8 cellular contexts compared by ENCODE assay signal in genomic region chr1:179706339-179706941, GRCh38. TPM values are rescaled to one million over a fixed set of nuclear protein-coding genes. Genes with fewer than 3 reads are reported as not detected.
DNase-seq lines count a peak whose midpoint lies in the region; ATAC-seq and TF ChIP-seq lines count a peak whose summit lies in the region.

No MANE protein-coding gene starts in this region.

- H3K4me1 ChIP-seq in A673 (ENCODE audit: insufficient read depth, low read length, poor library complexity, severe bottlenecking) (no peaks in the 10 kb centered on the region), right lobe of liver (peaks cover 0 to 8% (median 0%) of the 10 kb centered on the region in 4 donors)

- no peak overlapping the region for H3K27ac ChIP-seq in A673 (ENCODE audit: low read depth, low read length, poor library complexity, severe bottlenecking)
- H3K27ac ChIP-seq in right lobe of liver, result no peak overlapping the region

- H3K9me3 ChIP-seq in A673 (ENCODE audit: low read depth, low read length, poor library complexity, severe bottlenecking) (no peaks in the 10 kb centered on the region), right lobe of liver (no peaks in the 10 kb centered on the region)

- BruUV-seq in A673 (replicated peaks; lab: Mats Ljungman, UMichigan), result no TSS peak

- TF ChIP-seq POLR2A in right lobe of liver (IDR thresholded peaks at IDR 0.05), result no peak

- H3K27me3 ChIP-seq in A673 (replicated peaks; ENCODE audit: insufficient read depth, low read depth, low read length, poor library complexity) (no peaks in the 10 kb centered on the region), right lobe of liver (no peaks in the 10 kb centered on the region)

- no peak overlapping the region for H3K4me3 ChIP-seq in A673 (ENCODE audit: low read depth, low read length, poor library complexity, severe bottlenecking)
- no peak overlapping the region for H3K4me3 ChIP-seq in right lobe of liver

- no peaks in the 10 kb centered on the region for H3K36me3 ChIP-seq in A673 (ENCODE audit: insufficient read depth, low read length, poor library complexity, severe bottlenecking)
- H3K36me3 ChIP-seq in right lobe of liver, result no peaks in the 10 kb centered on the region

- CTCF ChIA-PET in A673 (lab: Charles Lee), result interaction anchor here (0.6 to 3.9 kb wide), 7 partner anchors 52 to 473 kb away, joined by 3 to 102 read pairs (median 10); no protein-coding TSS in a partner anchor

- POLR2A ChIA-PET in A673 (lab: Charles Lee; ENCODE audit: low non-redundant PET), result no interaction called here

- TF ChIP-seq CTCF in A673 (conservative IDR thresholded peaks at IDR 0.05; ENCODE audit: low read depth, low read length) (peak; percentile 88), GM13976 (IDR thresholded peaks at IDR 0.05; ENCODE audit: borderline replicate concordance, control extremely low read depth, extremely low read depth, insufficient read depth, missing control alignments) (peak; percentile 59), right lobe of liver (IDR thresholded peaks at IDR 0.05) (peak; percentile 68 to 81 (median 80))

- peak; percentile 75 for DNase-seq in A673 (ENCODE audit: low spot score)
- peak; percentile 54 for DNase-seq in GM13976 (ENCODE audit: low spot score)
- DNase-seq in NCI-H2081 treated with DMSO at 0.1 percent for 48 hours (lab: John Stamatoyannopoulos, UW), result peak; percentile 16
- DNase-seq in UCSD-AML1 (lab: John Stamatoyannopoulos, UW; ENCODE audit: unreplicated experiment), result peak; percentile 22
- peak; percentile 60 for DNase-seq in central memory CD4-positive, alpha-beta T cell
- DNase-seq in right lobe of liver, result peak in 2 of 3 donors; percentile 28 to 48
- peak; percentile 7 for DNase-seq in stimulated activated CD8-positive, alpha-beta memory T cell treated with anti-CD3 and anti-CD28 coated beads, Interleukin-15, amount 100 ng/mL, for 24 hours (ENCODE audit: low read depth)

- intact Hi-C loops in A673 (cut with micrococcal nuclease; ENCODE audit: unreplicated experiment), result loop anchor here (1.0 to 5.0 kb wide), 4 partner anchors 103 to 776 kb away; no protein-coding TSS in a partner anchor
- intact Hi-C loops in right lobe of liver (cut with DNase I), result loop anchor here (5.0 kb wide), 2 partner anchors 106 to 111 kb away; no protein-coding TSS in a partner anchor

- ATAC-seq in right lobe of liver, result peak; percentile 61 to 73 (median 64)
- ATAC-seq in HG03342 (IDR thresholded peaks at IDR 0.05; ENCODE audit: unreplicated experiment), result no peak

- 0% methylated on average over 3 of the region's 3 CpGs for WGBS in right lobe of liver (ENCODE audit: insufficient coverage, low coverage, low lambda C conversion rate, missing lambda C conversion rate)

- in situ Hi-C loops in GM13976 (cut with MboI; ENCODE audit: low sequenced_read_pairs, unreplicated experiment), result no loop called here

RNA-seq across cellular contexts. Expression of gene FAM163A, which starts 36.7 kb away (rescaled TPM):
- not detected in 2 replicates for total RNA-seq in A673 (2021)
- under 1 TPM in 3 of 6 experiments, not detected in 3; 0.07 to 0.12 (median 0.12) TPM for total RNA-seq in right lobe of liver

Comparison
In these comparisons a context has a peak if more than half of its experiments do, and no peak if none do; other contexts are left out.
1. DNase-seq: peak in every context shown above with its lines; median percentile 75 in A673; 60 in central memory CD4-positive, alpha-beta T cell; 54 in GM13976; 38 in right lobe of liver; 22 in UCSD-AML1; 16 in NCI-H2081 treated with DMSO at 0.1 percent for 48 hours; 7 in stimulated activated CD8-positive, alpha-beta memory T cell treated with anti-CD3 and anti-CD28 coated beads, Interleukin-15, amount 100 ng/mL, for 24 hours.